ENCODE assay signal across 10 cellular contexts in genomic region chr5:57595530-57596098, GRCh38.
"Had no signal": no experiment of that assay in that cellular context is flagged by ENCODE, and none has a peak within 500 bp of the region (broad histone marks: within the 10 kb centered on the region; RNA-seq: fewer than 3 reads in every experiment).

No MANE protein-coding gene starts in this region.

- H3K4me1 ChIP-seq: lower lobe of right lung, uterus had no signal

- H3K27me3 ChIP-seq: neutrophil, uterus had no signal

- H3K36me3 ChIP-seq: lower lobe of right lung, neutrophil, uterus had no signal

- H3K27ac ChIP-seq: lower lobe of right lung, neutrophil, uterus had no signal

- H3K4me3 ChIP-seq: lower lobe of right lung, uterus had no signal

- H3K9me3 ChIP-seq: lower lobe of right lung, neutrophil, uterus had no signal

- DNase-seq: activated CD8-positive, alpha-beta memory T cell treated with anti-CD3 and anti-CD28 coated beads, Interleukin-2, amount 10 ng/mL, durations not matched to agents 7 days and 5 days; activated effector memory CD4-positive, alpha-beta T cell treated with Interleukin-2 at 50 U/mL for 16 hours; activated T-cell treated with anti-CD3 and anti-CD28 coated beads, Interleukin-2, amount 50 U/mL, for 24 hours; cerebellar nuclear complex; hypothalamus; lower lobe of right lung; naive thymus-derived CD8-positive, alpha-beta T cell; small intestine; uterus had no signal
